Comparison of ENCODE assay signal across 1 cellular context in genomic region chr9:131395745-131396479, GRCh38.
TF ChIP-seq lines count a peak whose summit lies in the region.

No MANE protein-coding gene starts in this region.

TF ChIP-seq in K562, 482 proteins besides CTCF, POLR2A, EP300 and RAD21 (continued from another document):
- TF ChIP-seq, protein P1, sequence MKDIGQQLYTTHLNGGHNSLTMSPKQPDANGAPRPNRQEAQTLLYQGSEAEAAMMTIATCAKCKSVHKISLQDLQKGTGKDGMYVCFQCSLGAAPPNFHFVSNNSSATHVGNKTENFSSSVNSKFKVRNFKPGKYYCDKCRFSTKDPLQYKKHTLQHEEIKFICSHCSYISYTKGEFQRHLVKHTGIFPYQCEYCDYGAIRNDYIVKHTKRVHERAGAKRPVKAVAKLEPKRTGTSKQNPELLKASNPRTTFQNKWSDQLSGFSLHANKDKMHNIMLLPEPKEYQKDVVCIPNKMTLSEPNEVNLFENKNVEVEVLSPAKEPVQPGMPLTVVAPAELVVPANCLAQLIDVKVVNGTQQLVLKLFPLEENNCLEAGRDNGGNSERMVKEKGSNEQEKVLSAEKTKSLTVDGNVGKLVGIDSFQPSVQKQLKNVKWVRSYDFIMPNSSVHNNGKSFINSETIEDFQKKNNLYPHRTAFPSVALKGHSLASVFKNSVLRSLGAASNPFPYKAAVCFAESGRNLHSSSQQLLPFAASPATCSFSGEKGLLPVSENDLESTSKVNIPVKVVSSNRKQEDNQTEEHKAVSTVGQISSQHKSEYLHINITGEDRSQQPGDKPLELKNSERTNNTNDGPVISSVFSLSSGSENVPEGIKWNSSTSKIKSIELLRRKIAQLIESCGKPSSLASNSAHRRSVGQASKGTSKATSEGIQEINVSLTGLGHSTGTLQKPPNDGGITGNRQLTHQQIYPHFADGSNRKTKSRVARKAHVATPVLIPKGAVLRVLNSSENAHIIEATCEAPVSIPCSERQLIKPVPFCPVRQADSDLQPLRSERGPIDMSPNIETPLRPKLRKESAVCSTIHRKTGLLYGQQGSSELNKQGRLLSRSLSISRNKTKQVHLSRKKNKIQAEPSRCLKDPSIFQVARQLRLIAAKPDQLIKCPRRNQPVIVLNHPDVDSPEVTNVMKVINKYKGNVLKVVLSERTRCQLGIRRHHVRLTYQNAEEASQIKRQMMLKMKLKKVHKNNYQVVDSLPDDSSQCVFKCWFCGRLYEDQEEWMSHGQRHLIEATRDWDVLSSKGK (CRISPR knock-in tag; IDR thresholded peaks at IDR 0.05) = no peak
- no peak for TF ChIP-seq HSF4 (CRISPR knock-in tag; IDR thresholded peaks at IDR 0.05; ENCODE audit: borderline replicate concordance)
- no peak for TF ChIP-seq CLOCK (CRISPR knock-in tag; IDR thresholded peaks at IDR 0.05; ENCODE audit: borderline replicate concordance)
- no peak for TF ChIP-seq MLLT1 (IDR thresholded peaks at IDR 0.05)
- TF ChIP-seq, protein P2, sequence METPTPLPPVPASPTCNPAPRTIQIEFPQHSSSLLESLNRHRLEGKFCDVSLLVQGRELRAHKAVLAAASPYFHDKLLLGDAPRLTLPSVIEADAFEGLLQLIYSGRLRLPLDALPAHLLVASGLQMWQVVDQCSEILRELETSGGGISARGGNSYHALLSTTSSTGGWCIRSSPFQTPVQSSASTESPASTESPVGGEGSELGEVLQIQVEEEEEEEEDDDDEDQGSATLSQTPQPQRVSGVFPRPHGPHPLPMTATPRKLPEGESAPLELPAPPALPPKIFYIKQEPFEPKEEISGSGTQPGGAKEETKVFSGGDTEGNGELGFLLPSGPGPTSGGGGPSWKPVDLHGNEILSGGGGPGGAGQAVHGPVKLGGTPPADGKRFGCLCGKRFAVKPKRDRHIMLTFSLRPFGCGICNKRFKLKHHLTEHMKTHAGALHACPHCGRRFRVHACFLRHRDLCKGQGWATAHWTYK (CRISPR knock-in tag; IDR thresholded peaks at IDR 0.05) = no peak
- TF ChIP-seq EWSR1 (IDR thresholded peaks at IDR 0.05; ENCODE audit: borderline replicate concordance, low read depth, partially characterized antibody) = no peak
- TF ChIP-seq UBTF (IDR thresholded peaks at IDR 0.05; ENCODE audit: borderline replicate concordance in 1 of 2, low read depth in 2 of 2, low read length in 2 of 2) = no peak
- TF ChIP-seq ADNP (tag; IDR thresholded peaks at IDR 0.05) = no peak
- no peak for TF ChIP-seq SMAD1 (IDR thresholded peaks at IDR 0.05; ENCODE audit: low read depth, low read length, partially characterized antibody)
- no peak for TF ChIP-seq ZC3H4 (CRISPR knock-in tag; IDR thresholded peaks at IDR 0.05; ENCODE audit: borderline replicate concordance)
- no peak for TF ChIP-seq HIVEP1 (CRISPR knock-in tag; IDR thresholded peaks at IDR 0.05)
- TF ChIP-seq ZNF212 (CRISPR knock-in tag; IDR thresholded peaks at IDR 0.05) = no peak
- 0 out of 2 replicates have a peak, but pooled peaks have one; percentile 6 for TF ChIP-seq ATF3 (IDR thresholded peaks at IDR 0.05)
- no peak for TF ChIP-seq ATF3 (CRISPR knock-in tag; conservative IDR thresholded peaks at IDR 0.05)
- no peak for TF ChIP-seq ZC3H8 (IDR thresholded peaks at IDR 0.05)
- no peak for TF ChIP-seq ILF3 (IDR thresholded peaks at IDR 0.05; ENCODE audit: borderline replicate concordance)
- no peak for TF ChIP-seq ZBTB8A (IDR thresholded peaks at IDR 0.05; ENCODE audit: partially characterized antibody)
- no peak for TF ChIP-seq GTF2A2 (tag; IDR thresholded peaks at IDR 0.05)
- no peak for TF ChIP-seq ZNF23 (CRISPR knock-in tag; IDR thresholded peaks at IDR 0.05)
- TF ChIP-seq HINFP (tag; conservative IDR thresholded peaks at IDR 0.05; ENCODE audit: low read depth) = no peak
- TF ChIP-seq, protein P3, sequence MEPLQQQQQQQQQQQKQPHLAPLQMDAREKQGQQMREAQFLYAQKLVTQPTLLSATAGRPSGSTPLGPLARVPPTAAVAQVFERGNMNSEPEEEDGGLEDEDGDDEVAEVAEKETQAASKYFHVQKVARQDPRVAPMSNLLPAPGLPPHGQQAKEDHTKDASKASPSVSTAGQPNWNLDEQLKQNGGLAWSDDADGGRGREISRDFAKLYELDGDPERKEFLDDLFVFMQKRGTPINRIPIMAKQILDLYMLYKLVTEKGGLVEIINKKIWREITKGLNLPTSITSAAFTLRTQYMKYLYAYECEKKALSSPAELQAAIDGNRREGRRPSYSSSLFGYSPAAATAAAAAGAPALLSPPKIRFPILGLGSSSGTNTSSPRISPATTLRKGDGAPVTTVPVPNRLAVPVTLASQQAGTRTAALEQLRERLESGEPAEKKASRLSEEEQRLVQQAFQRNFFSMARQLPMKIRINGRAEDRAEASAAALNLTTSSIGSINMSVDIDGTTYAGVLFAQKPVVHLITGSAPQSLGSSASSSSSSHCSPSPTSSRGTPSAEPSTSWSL (CRISPR knock-in tag; IDR thresholded peaks at IDR 0.05; ENCODE audit: borderline replicate concordance) = no peak
- no peak for TF ChIP-seq ZNF76 (CRISPR knock-in tag; IDR thresholded peaks at IDR 0.05; ENCODE audit: borderline replicate concordance)
- 0 out of 4 replicates have a peak, but pooled peaks of 1 of the 2 experiments have one; percentile 23 for TF ChIP-seq RCOR1 (IDR thresholded peaks at IDR 0.05; ENCODE audit: borderline replicate concordance in 1 of 2, low read depth in 2 of 2, low read length in 2 of 2)
- TF ChIP-seq XRCC5 (IDR thresholded peaks at IDR 0.05; ENCODE audit: low read depth, low read length) = no peak
- TF ChIP-seq RBM15 (IDR thresholded peaks at IDR 0.05; ENCODE audit: insufficient read depth, low read length) = no peak
- no peak for TF ChIP-seq HMGXB4 (CRISPR knock-in tag; IDR thresholded peaks at IDR 0.05)
- no peak for TF ChIP-seq NR3C1 (CRISPR knock-in tag; IDR thresholded peaks at IDR 0.05)
- no peak for TF ChIP-seq NCOR1 (IDR thresholded peaks at IDR 0.05)
- TF ChIP-seq TARDBP (IDR thresholded peaks at IDR 0.05) = no peak
- no peak for TF ChIP-seq RFX7 (CRISPR knock-in tag; IDR thresholded peaks at IDR 0.05)
- TF ChIP-seq CBFA2T2 (conservative IDR thresholded peaks at IDR 0.05) = no peak
- no peak for TF ChIP-seq PATZ1 (CRISPR knock-in tag; IDR thresholded peaks at IDR 0.05; ENCODE audit: borderline replicate concordance)
- TF ChIP-seq ATF6 (CRISPR knock-in tag; IDR thresholded peaks at IDR 0.05) = no peak
